25 cellular contexts compared by ENCODE assay signal in genomic region chr12:105480162-105480561, GRCh38.
DNase-seq lines count a peak whose midpoint lies in the region; ATAC-seq, FAIRE-seq and TF ChIP-seq lines count a peak whose summit lies in the region.
"Had no signal": no experiment of that assay in that cellular context is flagged by ENCODE, and none has a peak within 500 bp of the region (broad histone marks: within the 10 kb centered on the region; RNA-seq: fewer than 3 reads in every experiment).

No MANE protein-coding gene starts in this region.

- H3K9me3 ChIP-seq in H1 (ENCODE audit: insufficient read depth in 2 of 2, low read depth in 1 of 2, low read length in 1 of 2): no peaks in the 10 kb centered on the region
- H3K9me3 ChIP-seq: colonic mucosa, psoas muscle, spleen had no signal

- ATAC-seq in left lobe of liver: no peak
- ATAC-seq: activated CD8-positive, alpha-beta T cell treated with anti-CD3 and anti-CD28 coated beads for 36 hours; natural killer cell; psoas muscle had no signal

- no peak overlapping the region for H3K14ac ChIP-seq in H1 (ENCODE audit: insufficient read length)

- CTCF ChIA-PET in H1 (lab: Charles Lee; ENCODE audit: partially characterized antibody): interaction anchor here (0.7 to 1.3 kb wide), 8 partner anchors 10 to 669 kb away, joined by 3 to 4 read pairs (median 3); no protein-coding TSS in a partner anchor

- no peak for TF ChIP-seq POLR2A in H1 (IDR thresholded peaks at IDR 0.05; ENCODE audit: control extremely low read depth in 1 of 2, low read depth in 2 of 2, low read length in 2 of 2)

- no peak overlapping the region for H2BK120ac ChIP-seq in H1 (replicated peaks; ENCODE audit: low read depth, low read length)

- H3K4me2 ChIP-seq in H1 (ENCODE audit: insufficient read depth in 1 of 2, low read depth in 2 of 2, low read length in 2 of 2): peak overlapping the region; percentile 9 to 34; a peak in 1 of 4 replicates

- H3K27me3 Mint-ChIP-seq in nephron progenitor cell (ENCODE audit: low read depth, poor library complexity): peaks cover 3% of the 10 kb centered on the region

- H4K91ac ChIP-seq in H1 (replicated peaks; ENCODE audit: insufficient read length, low read length): no peak overlapping the region

- no peak overlapping the region for H2BK15ac ChIP-seq in H1 (ENCODE audit: low read length)

- H4K5ac ChIP-seq in H1 (ENCODE audit: insufficient read length, low read depth, low read length): no peak overlapping the region

- H2BK12ac ChIP-seq in H1 (ENCODE audit: low read depth, low read length): no peak overlapping the region

- no peak overlapping the region for H3K4me3 ChIP-seq in H1 (ENCODE audit: extremely low read depth in 1 of 4, insufficient read depth in 2 of 4, low read depth in 3 of 4, low read length in 4 of 4)
- H3K4me3 ChIP-seq: colonic mucosa, psoas muscle, spleen had no signal

- H3K4ac ChIP-seq in H1 (replicated peaks; ENCODE audit: insufficient read length, low read depth, low read length): no peak overlapping the region

- peak overlapping the region; percentile 12; the same call in 1 of the 2 replicates for H2BK5ac ChIP-seq in H1 (ENCODE audit: low read depth, low read length)

- FAIRE-seq in H1 (lab: Jason Lieb, UNC): no peak
- FAIRE-seq: endometrium had no signal

- no peak overlapping the region for H2AFZ ChIP-seq in H1 (ENCODE audit: low read length)

- H3K79me2 ChIP-seq in H1 (ENCODE audit: control insufficient read depth in 1 of 2, insufficient read depth in 2 of 2, low read length in 2 of 2): no peaks in the 10 kb centered on the region

- no peaks in the 10 kb centered on the region for H4K20me1 ChIP-seq in H1 (replicated peaks in 1 of 2; ENCODE audit: control insufficient read depth in 1 of 2, insufficient read depth in 2 of 2, low read length in 2 of 2)

- WGBS in H1 (ENCODE audit: extremely low coverage in 1 of 2, insufficient coverage in 1 of 2, insufficient read length in 1 of 2, insufficient replicate concordance in 2 of 2, low coverage in 1 of 2, low lambda C conversion rate in 2 of 2, missing lambda C conversion rate in 1 of 2), 2 experiments: 51% methylated on average over 2 of the region's 2 CpGs; no CpG with 5 or more reads in 1 of the 2 experiments

- H2AK5ac ChIP-seq in H1 (ENCODE audit: low read depth, low read length): 0 out of 2 replicates have a peak overlapping the region, but pooled peaks have one; percentile 56

- H3K9ac ChIP-seq in H1 (replicated peaks in 1 of 4; ENCODE audit: extremely low read depth in 1 of 4, low read depth in 3 of 4, low read length in 3 of 4): no peak overlapping the region

- 0 out of 7 replicates have a peak, but pooled peaks cover 0 to 2% (median 0%) of the 10 kb centered on the region in 4 experiments for H3K27me3 ChIP-seq in H1 (replicated peaks in 1 of 4; ENCODE audit: control insufficient read depth in 3 of 4, extremely low read depth in 1 of 4, insufficient read depth in 3 of 4, low read length in 3 of 4)
- H3K27me3 ChIP-seq: colonic mucosa had no signal

- no peak for TF ChIP-seq CTCF in H1 (IDR thresholded peaks at IDR 0.05; ENCODE audit: control extremely low read depth in 1 of 3, insufficient read depth in 1 of 3, low read depth in 1 of 3, low read length in 3 of 3)
- no peak for TF ChIP-seq CTCF in nephron progenitor cell (IDR thresholded peaks at IDR 0.05)

- POLR2A ChIA-PET in H1 (lab: Charles Lee; ENCODE audit: partially characterized antibody): interaction anchor here (1.2 to 1.3 kb wide), 2 partner anchors 19 to 656 kb away, joined by 3 to 4 read pairs; no protein-coding TSS in a partner anchor

- no peak overlapping the region for H3K23ac ChIP-seq in H1 (ENCODE audit: insufficient read length)

- no peak overlapping the region for H4K8ac ChIP-seq in H1 (ENCODE audit: extremely low read depth, insufficient read depth, low read length)

- DNase-seq in EH (ENCODE audit: low read depth): peak; percentile 73
- DNase-seq in NCI-H226: peak; percentile 29
- no peak for DNase-seq in H1 (ENCODE audit: low read depth in 1 of 2, low spot score in 2 of 2)
- DNase-seq in nephron progenitor cell: no peak
- DNase-seq in HUDEP-2 (lab: John Stamatoyannopoulos, UW; ENCODE audit: unreplicated experiment in 76 of 76): no peak
- no peak for DNase-seq in left lobe of liver (ENCODE audit: low spot score)
- DNase-seq in SKM-1 treated with dmso at 0.1 percent for 144 hours (lab: John Stamatoyannopoulos, UW; ENCODE audit: unreplicated experiment): no peak
- no peak for DNase-seq in SHP77 (lab: John Stamatoyannopoulos, UW)
- DNase-seq: activated B cell treated with CpG ODN at 0.5 μM for 24 hours; activated CD8-positive, alpha-beta T cell treated with anti-CD3 and anti-CD28 coated beads for 36 hours; activated naive CD4-positive, alpha-beta T cell treated with anti-CD3 and anti-CD28 coated beads for 36 hours; activated T-cell treated with anti-CD3 and anti-CD28 coated beads, Interleukin-2, amount 50 U/mL, for 24 hours; colonic mucosa; DMS153; hippocampal formation; Karpas-422; natural killer cell; NCI-H1092; NCI-H2107; NCI-H526; psoas muscle; SHP77 treated with DMSO at 0.1 percent for 48 hours; spleen had no signal

- no peak for TF ChIP-seq EP300 in H1 (IDR thresholded peaks at IDR 0.05; ENCODE audit: borderline replicate concordance in 1 of 2, low read depth in 2 of 2, low read length in 2 of 2)

- peaks cover 17% of the 10 kb centered on the region for H3K4me1 Mint-ChIP-seq in nephron progenitor cell
- H3K4me1 Mint-ChIP-seq: activated B cell treated with CpG ODN at 0.5 μM for 24 hours, memory B cell, natural killer cell had no signal

- peak overlapping the region; percentile 23 for H3K27ac Mint-ChIP-seq in nephron progenitor cell
- H3K27ac Mint-ChIP-seq: activated B cell treated with CpG ODN at 0.5 μM for 24 hours; activated CD8-positive, alpha-beta T cell treated with anti-CD3 and anti-CD28 coated beads for 36 hours; activated naive CD4-positive, alpha-beta T cell treated with anti-CD3 and anti-CD28 coated beads for 36 hours; activated T-cell treated with anti-CD3 and anti-CD28 coated beads, Interleukin-2, amount 50 U/mL, for 24 hours; memory B cell; natural killer cell had no signal

- TF ChIP-seq RAD21 in H1 (IDR thresholded peaks at IDR 0.05 in 1 of 2, conservative IDR thresholded peaks at IDR 0.05 in 1 of 2; ENCODE audit: low read depth in 2 of 2, low read length in 2 of 2): no peak

- no peak overlapping the region for H3K27ac ChIP-seq in H1 (ENCODE audit: low read depth, low read length)
- H3K27ac ChIP-seq: colonic mucosa, psoas muscle, spleen had no signal

- peaks cover 5% of the 10 kb centered on the region for H3K36me3 Mint-ChIP-seq in nephron progenitor cell (ENCODE audit: low read depth)
- H3K36me3 Mint-ChIP-seq: memory B cell, natural killer cell had no signal

- no peak overlapping the region for H3K18ac ChIP-seq in H1 (ENCODE audit: extremely low read depth, low read length)

- H2BK20ac ChIP-seq in H1 (ENCODE audit: low read length): no peak overlapping the region

- no peaks in the 10 kb centered on the region for H3K79me1 ChIP-seq in H1 (ENCODE audit: low read depth, low read length)

- no peak overlapping the region for H3K4me3 Mint-ChIP-seq in nephron progenitor cell
- H3K4me3 Mint-ChIP-seq: activated B cell treated with CpG ODN at 0.5 μM for 24 hours; activated CD8-positive, alpha-beta T cell treated with anti-CD3 and anti-CD28 coated beads for 36 hours; activated naive CD4-positive, alpha-beta T cell treated with anti-CD3 and anti-CD28 coated beads for 36 hours; activated T-cell treated with anti-CD3 and anti-CD28 coated beads, Interleukin-2, amount 50 U/mL, for 24 hours; memory B cell; natural killer cell had no signal

- peaks cover 0 to 9% (median 6%) of the 10 kb centered on the region in 4 experiments; a peak in 4 of 7 replicates for H3K4me1 ChIP-seq in H1 (replicated peaks in 1 of 4; ENCODE audit: control insufficient read depth in 3 of 4, insufficient read depth in 4 of 4, low read length in 3 of 4)
- H3K4me1 ChIP-seq: colonic mucosa, spleen had no signal

- H3K36me3 ChIP-seq in H1 (ENCODE audit: control insufficient read depth in 2 of 4, insufficient read depth in 4 of 4, low read length in 3 of 4): no peaks in the 10 kb centered on the region
- H3K36me3 ChIP-seq: colonic mucosa, spleen had no signal

- H3K23me2 ChIP-seq in H1 (ENCODE audit: low read depth, low read length): no peaks in the 10 kb centered on the region

- no peak overlapping the region for H3K56ac ChIP-seq in H1 (replicated peaks; ENCODE audit: insufficient read length, low read depth, low read length)

- no peaks in the 10 kb centered on the region for H3K9me3 Mint-ChIP-seq in nephron progenitor cell
- H3K9me3 Mint-ChIP-seq: activated B cell treated with CpG ODN at 0.5 μM for 24 hours; activated CD8-positive, alpha-beta T cell treated with anti-CD3 and anti-CD28 coated beads for 36 hours; activated naive CD4-positive, alpha-beta T cell treated with anti-CD3 and anti-CD28 coated beads for 36 hours; activated T-cell treated with anti-CD3 and anti-CD28 coated beads, Interleukin-2, amount 50 U/mL, for 24 hours; natural killer cell had no signal

TF ChIP-seq in H1, 55 proteins besides CTCF, POLR2A, EP300 and RAD21:
- TF ChIP-seq TEAD4 (IDR thresholded peaks at IDR 0.05; ENCODE audit: low read depth, low read length) (peak; percentile 96), KDM1A (IDR thresholded peaks at IDR 0.05; ENCODE audit: borderline replicate concordance, low read length) (no peak), SIN3A (conservative IDR thresholded peaks at IDR 0.05 in 1 of 2, IDR thresholded peaks at IDR 0.05 in 1 of 2; ENCODE audit: low read depth in 1 of 2, low read length in 2 of 2) (no peak), NANOG (IDR thresholded peaks at IDR 0.05; ENCODE audit: insufficient read depth, low read depth, low read length, poor library complexity, severe bottlenecking) (peak; percentile 63), SUZ12 (IDR thresholded peaks at IDR 0.05; ENCODE audit: low read length) (no peak), SP1 (IDR thresholded peaks at IDR 0.05; ENCODE audit: low read depth, low read length) (peak; percentile 67; the same call in 1 of the 2 replicates)

Comparison
In these comparisons a context has a peak if more than half of its experiments do, and no peak if none do; other contexts are left out.
1. DNase-seq: peak in EH (single experiment) and NCI-H226 (single experiment); none in H1 (0 of 2), nephron progenitor cell (single experiment), HUDEP-2 (0 of 76), left lobe of liver (single experiment), SKM-1 treated with dmso at 0.1 percent for 144 hours (single experiment) and SHP77 (0 of 2).